In the genomic region with DNA sequence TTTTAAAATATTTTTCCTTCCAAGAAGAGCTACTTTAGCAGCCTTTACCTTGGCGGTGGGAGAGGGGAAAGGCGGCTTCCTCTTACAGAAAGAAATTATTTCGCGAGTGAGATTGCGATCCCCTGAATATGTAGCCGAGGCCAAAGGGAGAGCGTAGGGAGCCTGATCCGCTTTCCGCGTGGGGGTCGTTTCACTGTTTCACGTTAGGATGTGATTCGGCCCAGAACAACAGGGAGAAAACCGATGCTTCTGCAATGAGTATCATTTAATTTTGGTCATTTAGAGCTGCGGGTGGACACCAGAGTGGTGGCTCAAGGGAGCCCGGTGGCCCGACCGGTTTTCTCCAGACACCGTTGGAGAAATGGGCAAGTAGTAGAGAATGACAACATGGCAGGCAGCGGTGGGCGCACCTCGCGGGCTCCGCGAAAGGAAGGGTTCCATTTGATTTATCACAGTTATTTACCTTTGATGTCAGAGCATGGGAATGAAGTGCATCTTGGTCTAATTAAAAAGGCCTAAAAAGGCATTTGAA, we compare ENCODE assay signal across 19 cellular contexts. TPM values are rescaled to one million over a fixed set of nuclear protein-coding genes. Genes with fewer than 3 reads are reported as not detected.
DNase-seq lines count a peak whose midpoint lies in the region; ATAC-seq and TF ChIP-seq lines count a peak whose summit lies in the region.
"Had no signal": no experiment of that assay in that cellular context is flagged by ENCODE, and none has a peak within 500 bp of the region (broad histone marks: within the 10 kb centered on the region; RNA-seq: fewer than 3 reads in every experiment).

No MANE protein-coding gene starts in this region.

- TF ChIP-seq CTCF in GM10248 (IDR thresholded peaks at IDR 0.05; ENCODE audit: control extremely low read depth, extremely low read depth, low read depth, missing control alignments): no peak
- no peak for TF ChIP-seq CTCF in hepatocyte (IDR thresholded peaks at IDR 0.05; ENCODE audit: poor library complexity)
- no peak for TF ChIP-seq CTCF in osteoblast (IDR thresholded peaks at IDR 0.05; ENCODE audit: extremely low read depth, low read depth, low read length)

- H3K4me3 ChIP-seq in NT2/D1 (ENCODE audit: insufficient read length, low read depth) (peak overlapping the region; percentile 8), hepatocyte (peak overlapping the region; percentile 26), osteoblast (ENCODE audit: insufficient read depth, low read length) (no peak overlapping the region)

- peaks cover 10% of the 10 kb centered on the region for H3K36me3 ChIP-seq in NT2/D1 (ENCODE audit: insufficient read depth, insufficient read length, low read length)
- H3K36me3 ChIP-seq in hepatocyte (replicated peaks; ENCODE audit: insufficient read depth, low read depth): no peaks in the 10 kb centered on the region
- no peaks in the 10 kb centered on the region for H3K36me3 ChIP-seq in osteoblast (ENCODE audit: insufficient read depth, low read length)
- H3K36me3 ChIP-seq: gastrocnemius medialis, spleen had no signal

- 44% methylated on average over 25 of the region's 25 CpGs for WGBS in hepatocyte (ENCODE audit: low lambda C conversion rate, missing lambda C conversion rate)

- H3K27ac ChIP-seq in hepatocyte (no peak overlapping the region), osteoblast (ENCODE audit: low read depth, low read length) (no peak overlapping the region)
- H3K27ac ChIP-seq: gastrocnemius medialis, spleen had no signal

- CTCF ChIA-PET in GM10248 (lab: Yijun Ruan, JAX): interaction anchor here (1.5 kb wide), 1 partner anchor 21 kb away, joined by 5 read pairs; no protein-coding TSS in a partner anchor

- H2AFZ ChIP-seq in hepatocyte: peak overlapping the region; percentile 35
- no peak overlapping the region for H2AFZ ChIP-seq in osteoblast (ENCODE audit: low read length)

- H3K27me3 ChIP-seq in NT2/D1 (ENCODE audit: insufficient read depth, insufficient read length): peaks cover 58% of the 10 kb centered on the region
- peaks cover 10% of the 10 kb centered on the region for H3K27me3 ChIP-seq in hepatocyte
- H3K27me3 ChIP-seq in osteoblast (ENCODE audit: insufficient read depth, low read length): peaks cover 42% of the 10 kb centered on the region

- ATAC-seq in stimulated activated naive CD8-positive, alpha-beta T cell treated with anti-CD3 and anti-CD28 coated beads, Interleukin-15, Interleukin-2, amounts not matched to agents 100 U/mL and 50 U/mL, for 24 hours: no peak
- ATAC-seq: activated CD8-positive, alpha-beta T cell treated with anti-CD3 and anti-CD28 coated beads for 36 hours; gastrocnemius medialis; left colon had no signal

- peak overlapping the region; percentile 87 for H3K4me2 ChIP-seq in hepatocyte
- no peak overlapping the region for H3K4me2 ChIP-seq in osteoblast (ENCODE audit: insufficient read depth, low read length)

- peak; percentile 2 for DNase-seq in GM10248 (ENCODE audit: extremely low spot score)
- no peak for DNase-seq in NT2/D1 (ENCODE audit: low read depth, low spot score)
- no peak for DNase-seq in hepatocyte (ENCODE audit: low spot score)
- DNase-seq in osteoblast (ENCODE audit: insufficient read length, low spot score, missing footprints): peak; percentile 58
- no peak for DNase-seq in stimulated activated naive CD8-positive, alpha-beta T cell treated with anti-CD3 and anti-CD28 coated beads, Interleukin-15, Interleukin-2, amounts not matched to agents 100 U/mL and 50 U/mL, for 24 hours
- no peak for DNase-seq in GDM1 (lab: John Stamatoyannopoulos, UW)
- no peak for DNase-seq in DMS153 (lab: John Stamatoyannopoulos, UW)
- DNase-seq: activated CD8-positive, alpha-beta T cell treated with anti-CD3 and anti-CD28 coated beads for 36 hours; activated naive CD4-positive, alpha-beta T cell treated with anti-CD3 and anti-CD28 coated beads for 36 hours; COR-L47; effector CD4-positive, alpha-beta T cell; gastrocnemius medialis; KG1; left colon; mesendoderm; NCI-H187; NCI-H226; spleen; stimulated activated CD4-positive, alpha-beta T cell treated with anti-CD3 and anti-CD28 coated beads, Interleukin-4, amount 100 ng/mL, for 4 hours had no signal

- H4K20me1 ChIP-seq in hepatocyte (ENCODE audit: insufficient read depth, poor library complexity, severe bottlenecking) (no peaks in the 10 kb centered on the region), osteoblast (ENCODE audit: insufficient read depth, low read length) (no peaks in the 10 kb centered on the region)

- H3K4me1 ChIP-seq in NT2/D1 (ENCODE audit: insufficient read depth, insufficient read length) (peaks cover 2% of the 10 kb centered on the region), hepatocyte (ENCODE audit: insufficient read depth) (no peaks in the 10 kb centered on the region), osteoblast (ENCODE audit: insufficient read depth, low read length) (no peaks in the 10 kb centered on the region)

- H3K79me2 ChIP-seq in hepatocyte (no peaks in the 10 kb centered on the region), osteoblast (ENCODE audit: insufficient read depth, low read length) (no peaks in the 10 kb centered on the region)

- POLR2A ChIA-PET in GM10248 (lab: Yijun Ruan, JAX): no interaction called here

- peaks cover 13% of the 10 kb centered on the region; the same call in 1 of the 2 replicates for H3K9me3 ChIP-seq in NT2/D1 (ENCODE audit: insufficient read depth, low read length)
- H3K9me3 ChIP-seq in hepatocyte (ENCODE audit: low read depth): no peaks in the 10 kb centered on the region
- H3K9me3 ChIP-seq in osteoblast (ENCODE audit: low read depth, low read length): no peaks in the 10 kb centered on the region
- H3K9me3 ChIP-seq: gastrocnemius medialis, spleen had no signal

- no peak overlapping the region for H3K9ac ChIP-seq in NT2/D1 (ENCODE audit: insufficient read length, low read depth)

- H3K9me2 ChIP-seq in hepatocyte (replicated peaks; ENCODE audit: insufficient read depth): no peaks in the 10 kb centered on the region

RNA-seq across cellular contexts. Expression of gene PCDH19, which starts 1.8 kb away (rescaled TPM):
- total RNA-seq in hepatocyte (3.6 and 3.7 TPM in 2 replicates), osteoblast (0.36 and 0.59 TPM in 2 replicates)
- polyA plus RNA-seq in hepatocyte: 0.92 and 1.8 TPM in 2 replicates
- total RNA-seq: activated CD8-positive, alpha-beta T cell treated with anti-CD3 and anti-CD28 coated beads for 36 hours; activated naive CD4-positive, alpha-beta T cell treated with anti-CD3 and anti-CD28 coated beads for 36 hours had no signal

Comparison
In these comparisons a context has a peak if more than half of its experiments do, and no peak if none do; other contexts are left out.
1. DNase-seq: peak in GM10248 (single experiment) and osteoblast (single experiment); none in NT2/D1 (single experiment), hepatocyte (single experiment), stimulated activated naive CD8-positive, alpha-beta T cell treated with anti-CD3 and anti-CD28 coated beads, Interleukin-15, Interleukin-2, amounts not matched to agents 100 U/mL and 50 U/mL, for 24 hours (single experiment), GDM1 (single experiment) and DMS153 (single experiment).